17 cellular contexts compared by ENCODE assay signal in genomic region chr4:122665148-122665547, GRCh38. TPM values are rescaled to one million over a fixed set of nuclear protein-coding genes. Genes with fewer than 3 reads are reported as not detected.
DNase-seq lines count a peak whose midpoint lies in the region; ATAC-seq and TF ChIP-seq lines count a peak whose summit lies in the region.
"Had no signal": no experiment of that assay in that cellular context is flagged by ENCODE, and none has a peak within 500 bp of the region (broad histone marks: within the 10 kb centered on the region; RNA-seq: fewer than 3 reads in every experiment).

No MANE protein-coding gene starts in this region.

- H3K36me3 ChIP-seq in Caco-2 (ENCODE audit: control insufficient read depth, insufficient read depth, low read length) (no peaks in the 10 kb centered on the region), BE2C (no peaks in the 10 kb centered on the region)
- H3K36me3 ChIP-seq: neutrophil, Peyer's patch, tibial artery had no signal

- H3K4me1 ChIP-seq in Caco-2 (peaks cover 8% of the 10 kb centered on the region; the same call in 1 of the 2 replicates), BE2C (no peaks in the 10 kb centered on the region)

- H3K9me3 ChIP-seq in Caco-2: no peaks in the 10 kb centered on the region
- no peaks in the 10 kb centered on the region for H3K9me3 ChIP-seq in BE2C
- H3K9me3 ChIP-seq: neutrophil, Peyer's patch, tibial artery had no signal

- peak overlapping the region; percentile 95 for H3K27ac Mint-ChIP-seq in activated CD4-positive, alpha-beta T cell treated with anti-CD3 and anti-CD28 coated beads for 36 hours
- no peak overlapping the region for H3K27ac Mint-ChIP-seq in Caco-2 (ENCODE audit: unreplicated experiment)

- H3K36me3 Mint-ChIP-seq in activated CD4-positive, alpha-beta T cell treated with anti-CD3 and anti-CD28 coated beads for 36 hours (ENCODE audit: low read depth): peaks cover 7% of the 10 kb centered on the region
- peaks cover 5% of the 10 kb centered on the region for H3K36me3 Mint-ChIP-seq in Caco-2 (ENCODE audit: insufficient read depth, unreplicated experiment)

- POLR2A ChIA-PET in activated CD4-positive, alpha-beta T cell treated with anti-CD3 and anti-CD28 coated beads for 36 hours (lab: Charles Lee): interaction anchor here (1.2 to 1.7 kb wide), 3 partner anchors 35 to 45 kb away, joined by 5 to 7 read pairs (median 5); no protein-coding TSS in a partner anchor
- POLR2A ChIA-PET in Caco-2 (lab: Charles Lee): no interaction called here

- TF ChIP-seq CTCF in choroid plexus epithelial cell (conservative IDR thresholded peaks at IDR 0.05; ENCODE audit: low read depth, low read length) (no peak), Caco-2 (IDR thresholded peaks at IDR 0.05; ENCODE audit: insufficient read depth in 1 of 2, low read depth in 1 of 2, low read length in 1 of 2, severe bottlenecking in 1 of 2, unreplicated experiment in 1 of 2) (no peak), BE2C (IDR thresholded peaks at IDR 0.05; ENCODE audit: low read depth, low read length) (no peak)

- H3K9me3 Mint-ChIP-seq in activated CD4-positive, alpha-beta T cell treated with anti-CD3 and anti-CD28 coated beads for 36 hours (ENCODE audit: low read depth): no peaks in the 10 kb centered on the region
- no peaks in the 10 kb centered on the region for H3K9me3 Mint-ChIP-seq in Caco-2 (ENCODE audit: unreplicated experiment)

- CTCF ChIA-PET in activated CD4-positive, alpha-beta T cell treated with anti-CD3 and anti-CD28 coated beads for 36 hours (lab: Charles Lee): interaction anchor here (0.7 to 2.5 kb wide), 8 partner anchors 16 to 137 kb away, joined by 3 to 9 read pairs (median 4); no protein-coding TSS in a partner anchor
- CTCF ChIA-PET in Caco-2 (lab: Charles Lee): no interaction called here

- H3K4me3 ChIP-seq in choroid plexus epithelial cell (ENCODE audit: low read depth, low read length) (no peak overlapping the region), Caco-2 (ENCODE audit: low read depth, low read length) (no peak overlapping the region), BE2C (ENCODE audit: low read depth, low read length) (no peak overlapping the region)
- H3K4me3 ChIP-seq: Peyer's patch, tibial artery had no signal

- no peaks in the 10 kb centered on the region for H3K27me3 ChIP-seq in Caco-2 (replicated peaks; ENCODE audit: control insufficient read depth, insufficient read depth, low read length)
- H3K27me3 ChIP-seq in BE2C: peaks cover 9% of the 10 kb centered on the region
- H3K27me3 ChIP-seq: neutrophil, Peyer's patch, tibial artery had no signal

- peaks cover 82% of the 10 kb centered on the region for H3K4me1 Mint-ChIP-seq in activated CD4-positive, alpha-beta T cell treated with anti-CD3 and anti-CD28 coated beads for 36 hours
- peaks cover 12% of the 10 kb centered on the region for H3K4me1 Mint-ChIP-seq in Caco-2 (ENCODE audit: low read depth, unreplicated experiment)

- peak overlapping the region; percentile 44 for H3K4me3 Mint-ChIP-seq in activated CD4-positive, alpha-beta T cell treated with anti-CD3 and anti-CD28 coated beads for 36 hours
- H3K4me3 Mint-ChIP-seq in Caco-2 (ENCODE audit: unreplicated experiment): no peak overlapping the region

- intact Hi-C loops in activated CD4-positive, alpha-beta T cell treated with anti-CD3 and anti-CD28 coated beads for 36 hours (cut with DNase I, micrococcal nuclease): loop anchor here in 1 of 2 experiments (5.0 kb wide), 1 partner anchor 123 kb away; no protein-coding TSS in a partner anchor
- intact Hi-C loops in Caco-2 (cut with micrococcal nuclease; ENCODE audit: unreplicated experiment): no loop called here

- no peak for ATAC-seq in activated CD4-positive, alpha-beta T cell treated with anti-CD3 and anti-CD28 coated beads for 36 hours
- ATAC-seq: esophagus mucosa had no signal

- BruUV-seq in Caco-2 (replicated peaks; lab: Mats Ljungman, UMichigan): no TSS peak

- H3K27me3 Mint-ChIP-seq in activated CD4-positive, alpha-beta T cell treated with anti-CD3 and anti-CD28 coated beads for 36 hours: no peaks in the 10 kb centered on the region
- no peaks in the 10 kb centered on the region for H3K27me3 Mint-ChIP-seq in Caco-2 (ENCODE audit: insufficient read depth, unreplicated experiment)

- no peak for DNase-seq in activated CD4-positive, alpha-beta T cell treated with anti-CD3 and anti-CD28 coated beads for 36 hours
- no peak for DNase-seq in activated CD4-positive, alpha-beta T cell treated with anti-CD3 and anti-CD28 coated beads for 4 hours
- DNase-seq in LHCN-M2 (ENCODE audit: low read depth): peak; percentile 46
- peak; percentile 40 for DNase-seq in choroid plexus epithelial cell (ENCODE audit: low read depth)
- DNase-seq in renal cortical epithelial cell (ENCODE audit: low read depth): peak; percentile 73
- no peak for DNase-seq in inferior parietal cortex (ENCODE audit: extremely low spot score)
- DNase-seq in Caco-2: no peak
- DNase-seq in BE2C: no peak
- DNase-seq: ACHN, DMS153, mammary epithelial cell, NCI-H1092, NCI-H446, Peyer's patch, tibial artery had no signal

RNA-seq across cellular contexts. Expression of gene IL21, which starts 44.3 kb away (rescaled TPM):
- 10 to 100 TPM; 50.0 to 65.1 TPM for total RNA-seq in activated CD4-positive, alpha-beta T cell treated with anti-CD3 and anti-CD28 coated beads for 36 hours
- not detected in 2 replicates for total RNA-seq in LHCN-M2 (2014; rRNA removed)
- polyA plus RNA-seq in LHCN-M2 (2012): not detected
- not detected in 2 replicates for total RNA-seq in renal cortical epithelial cell
- not detected in 2 replicates for total RNA-seq in Caco-2 (2022)
- not detected for polyA plus RNA-seq in BE2C (2012; ENCODE audit: insufficient read depth, insufficient read length, low read depth)
- total RNA-seq: esophagus mucosa, mammary epithelial cell, Peyer's patch had no signal
- polyA plus RNA-seq: mammary epithelial cell had no signal

Comparison
In these comparisons a context has a peak if more than half of its experiments do, and no peak if none do; other contexts are left out.
1. DNase-seq: peak in LHCN-M2 (single experiment), choroid plexus epithelial cell (single experiment) and renal cortical epithelial cell (single experiment); none in activated CD4-positive, alpha-beta T cell treated with anti-CD3 and anti-CD28 coated beads for 36 hours (single experiment), activated CD4-positive, alpha-beta T cell treated with anti-CD3 and anti-CD28 coated beads for 4 hours (0 of 2), inferior parietal cortex (single experiment), Caco-2 (0 of 2) and BE2C (single experiment).
2. RNA of gene IL21, which starts 44.3 kb away (total RNA-seq): 50.0 to 65.1 TPM in activated CD4-positive, alpha-beta T cell treated with anti-CD3 and anti-CD28 coated beads for 36 hours; not detected in LHCN-M2, not detected in renal cortical epithelial cell and not detected in Caco-2; every median in the first group is over 10 times any median in the second.